22 cellular contexts compared by ENCODE assay signal in the genomic region with DNA sequence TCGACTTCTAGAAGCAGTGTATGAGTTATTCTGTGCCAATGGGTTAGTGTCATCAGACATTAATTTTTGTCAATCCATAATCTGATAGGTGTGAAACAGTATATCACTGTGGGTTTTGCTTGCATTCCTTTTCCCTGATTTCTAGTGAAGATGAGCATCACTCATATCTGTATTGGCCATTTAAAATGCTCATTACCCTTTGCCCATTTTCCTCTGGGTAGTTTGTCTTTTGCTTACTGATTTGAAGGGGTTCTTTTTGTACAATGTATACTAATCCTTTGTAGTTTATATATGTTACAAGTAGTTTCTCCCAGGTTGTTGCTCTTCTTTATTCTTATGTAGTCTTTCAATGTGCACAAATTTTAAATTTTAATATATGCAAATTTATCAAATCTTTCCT.
"Had no signal": no experiment of that assay in that cellular context is flagged by ENCODE, and none has a peak within 500 bp of the region (broad histone marks: within the 10 kb centered on the region; RNA-seq: fewer than 3 reads in every experiment).

No MANE protein-coding gene starts in this region.

- H3K4me1 ChIP-seq: colonic mucosa had no signal

- DNase-seq: colonic mucosa; cortex of kidney; effector CD8-positive, alpha-beta T cell; effector memory CD8-positive, alpha-beta T cell; endodermal cell; erythroblast; esophagus squamous epithelium; foreskin fibroblast; foreskin melanocyte; gastrocnemius medialis; glutamatergic neuron; head of caudate nucleus; heart right ventricle; hippocampal formation; left cardiac atrium; left lung; left ventricle myocardium superior; lower lobe of right lung; mesenchymal stem cell; midbrain; naive thymus-derived CD4-positive, alpha-beta T cell had no signal

- H3K9me3 ChIP-seq: colonic mucosa, gastrocnemius medialis, lower lobe of right lung had no signal

- H3K4me3 ChIP-seq: colonic mucosa, esophagus squamous epithelium, gastrocnemius medialis, heart right ventricle, left lung, lower lobe of right lung had no signal

- H3K27ac ChIP-seq: colonic mucosa, epithelial cell of prostate, esophagus squamous epithelium, gastrocnemius medialis, heart right ventricle, left lung, lower lobe of right lung had no signal

- H3K36me3 ChIP-seq: colonic mucosa, esophagus squamous epithelium, gastrocnemius medialis, left lung, lower lobe of right lung had no signal
